In genomic region chr9:13478637-13479036, GRCh38 we compare ENCODE assay signal across 26 cellular contexts.
"Had no signal": no experiment of that assay in that cellular context is flagged by ENCODE, and none has a peak within 500 bp of the region (broad histone marks: within the 10 kb centered on the region; RNA-seq: fewer than 3 reads in every experiment).

No MANE protein-coding gene starts in this region.

- H3K27me3 Mint-ChIP-seq: activated naive CD8-positive, alpha-beta T cell; naive B cell had no signal

- H3K4me1 ChIP-seq: adrenal gland, ascending aorta, lower lobe of right lung, spleen had no signal

- ATAC-seq: esophagus mucosa, gastroesophageal sphincter, left lobe of liver, lower lobe of right lung had no signal

- H3K27ac Mint-ChIP-seq: activated naive CD8-positive, alpha-beta T cell; endodermal cell; naive B cell; T-helper 1 cell treated with Interleukin-12 subunit alpha and Interleukin-12 subunit beta and Interleukin-4 antibody, amounts not matched to agents 30 μg/mL and 1 μg/mL, for 36 hours had no signal

- H3K27ac ChIP-seq: adrenal gland, ascending aorta, lower lobe of right lung, ovary, psoas muscle, spleen, VCaP had no signal

- H3K9me3 ChIP-seq: adrenal gland, ovary had no signal

- H3K4me1 Mint-ChIP-seq: naive B cell had no signal

- H3K27me3 ChIP-seq: adrenal gland, ascending aorta, gastroesophageal sphincter, ovary, spleen, tibial nerve had no signal

- H3K36me3 Mint-ChIP-seq: activated naive CD8-positive, alpha-beta T cell; naive B cell had no signal

- DNase-seq: activated CD4-positive, alpha-beta T cell treated with anti-CD3 and anti-CD28 coated beads for 4 hours; activated CD4-positive, alpha-beta T cell treated with anti-CD3 and anti-CD28 coated beads, Interleukin-2, amount 50 U/mL, for 4 hours; activated CD8-positive, alpha-beta memory T cell treated with anti-CD3 and anti-CD28 coated beads for 24 hours; activated effector memory CD4-positive, alpha-beta T cell treated with Interleukin-2 at 50 U/mL for 16 hours; activated naive CD4-positive, alpha-beta T cell treated with Interleukin-2 at 50 U/mL for 16 hours; adrenal gland; central memory CD4-positive, alpha-beta T cell; endodermal cell; head of caudate nucleus; lower lobe of right lung; mesendoderm; naive B cell; ovary; psoas muscle; spleen; stimulated activated naive CD4-positive, alpha-beta T cell; SW 1271; T-helper 9 cell had no signal

- H3K4me3 ChIP-seq: adrenal gland, ascending aorta, gastroesophageal sphincter, lower lobe of right lung, ovary, psoas muscle, spleen, tibial nerve had no signal

- H3K4me3 Mint-ChIP-seq: activated naive CD8-positive, alpha-beta T cell; endodermal cell; naive B cell; T-helper 1 cell treated with Interleukin-12 subunit alpha and Interleukin-12 subunit beta and Interleukin-4 antibody, amounts not matched to agents 30 μg/mL and 1 μg/mL, for 36 hours had no signal

- H3K36me3 ChIP-seq: adrenal gland, ascending aorta, gastroesophageal sphincter, lower lobe of right lung, ovary, spleen, tibial nerve had no signal
